ENCODE assay signal across 1 cellular context in genomic region chr1:67500413-67500959, GRCh38.
TF ChIP-seq lines count a peak whose summit lies in the region.

No MANE protein-coding gene starts in this region.

TF ChIP-seq in K562, 482 proteins besides CTCF, POLR2A, EP300 and RAD21 (continued from another document and continues in another):
- TF ChIP-seq DEAF1 (CRISPR knock-in tag; IDR thresholded peaks at IDR 0.05) (peak; percentile 93), MYNN (IDR thresholded peaks at IDR 0.05) (peak; percentile 42; the same call in 1 of the 2 replicates), MYNN (CRISPR knock-in tag; IDR thresholded peaks at IDR 0.05) (no peak), ZNF212 (CRISPR knock-in tag; IDR thresholded peaks at IDR 0.05) (no peak), HOMEZ (CRISPR knock-in tag; IDR thresholded peaks at IDR 0.05) (no peak), MNT (conservative IDR thresholded peaks at IDR 0.05) (peak; percentile 41 to 51; a peak in 2 of 4 replicates), JUNB (CRISPR knock-in tag; conservative IDR thresholded peaks at IDR 0.05) (no peak), ZFP91 (CRISPR knock-in tag; IDR thresholded peaks at IDR 0.05) (no peak), U2AF2 (optimal IDR thresholded peaks at IDR 0.05; ENCODE audit: low read depth, low read length) (no peak), PPARD (CRISPR knock-in tag; IDR thresholded peaks at IDR 0.05) (no peak), NR2C1 (IDR thresholded peaks at IDR 0.05) (0 out of 2 replicates have a peak, but pooled peaks have one; percentile 17), NR2C1 (tag; IDR thresholded peaks at IDR 0.05) (no peak), TFAM (CRISPR knock-in tag; conservative IDR thresholded peaks at IDR 0.05) (no peak), STAT5A (IDR thresholded peaks at IDR 0.05; ENCODE audit: borderline replicate concordance, low read length) (no peak), TOE1 (IDR thresholded peaks at IDR 0.05; ENCODE audit: borderline replicate concordance) (peak; percentile 29; the same call in 1 of the 2 replicates), TOE1 (CRISPR knock-in tag; IDR thresholded peaks at IDR 0.05; ENCODE audit: borderline replicate concordance, low read depth) (no peak), UBTF (IDR thresholded peaks at IDR 0.05; ENCODE audit: borderline replicate concordance in 1 of 2, low read depth in 2 of 2, low read length in 2 of 2) (0 out of 4 replicates have a peak, but pooled peaks have one; percentile 48 to 70), PHF21A (IDR thresholded peaks at IDR 0.05; ENCODE audit: borderline replicate concordance, low read depth) (no peak), ZBTB1 (CRISPR knock-in tag; IDR thresholded peaks at IDR 0.05; ENCODE audit: borderline replicate concordance, low read depth) (no peak), NCOR1 (IDR thresholded peaks at IDR 0.05) (peak; percentile 6; the same call in 1 of the 2 replicates), YY1 (IDR thresholded peaks at IDR 0.05; ENCODE audit: borderline replicate concordance in 1 of 3, control insufficient read depth in 1 of 3, extremely low read depth in 1 of 3, insufficient read depth in 3 of 3, insufficient read length in 1 of 3, insufficient replicate concordance in 2 of 3, low read depth in 1 of 3, low read length in 2 of 3) (peak in 2 of 3 experiments; percentile 39 to 58), HDAC6 (IDR thresholded peaks at IDR 0.05; ENCODE audit: low read depth, low read length) (no peak), HMG20B (CRISPR knock-in tag; IDR thresholded peaks at IDR 0.05) (no peak), MAZ (CRISPR knock-in tag; conservative IDR thresholded peaks at IDR 0.05 in 1 of 2, IDR thresholded peaks at IDR 0.05 in 1 of 2) (peak; percentile 9 to 70; a peak in 1 of 4 replicates), TRIM28 (IDR thresholded peaks at IDR 0.05) (no peak), ZNF165 (CRISPR knock-in tag; IDR thresholded peaks at IDR 0.05; ENCODE audit: borderline replicate concordance) (no peak), PBX2 (CRISPR knock-in tag; IDR thresholded peaks at IDR 0.05; ENCODE audit: low read depth) (no peak), PBX2 (tag; conservative IDR thresholded peaks at IDR 0.05; ENCODE audit: low read depth) (no peak), ZNF12 (CRISPR knock-in tag; IDR thresholded peaks at IDR 0.05) (no peak), PTBP1 (IDR thresholded peaks at IDR 0.05; ENCODE audit: low read depth, low read length) (no peak), MYC (IDR thresholded peaks at IDR 0.05; ENCODE audit: low read depth, low read length) (peak; percentile 72), MYC (CRISPR knock-in tag; IDR thresholded peaks at IDR 0.05; ENCODE audit: borderline replicate concordance, low read depth) (no peak), IFI16 (CRISPR knock-in tag; IDR thresholded peaks at IDR 0.05) (no peak), USF2 (CRISPR knock-in tag; IDR thresholded peaks at IDR 0.05) (no peak), RBM25 (IDR thresholded peaks at IDR 0.05; ENCODE audit: low read depth, low read length, severe bottlenecking) (no peak), CBX1 (IDR thresholded peaks at IDR 0.05; ENCODE audit: low read depth) (no peak), ARID3B (CRISPR knock-in tag; IDR thresholded peaks at IDR 0.05; ENCODE audit: borderline replicate concordance) (no peak), ZNF79 (CRISPR knock-in tag; IDR thresholded peaks at IDR 0.05; ENCODE audit: low read depth) (no peak), CREB1 (IDR thresholded peaks at IDR 0.05) (no peak), CREB1 (CRISPR knock-in tag; IDR thresholded peaks at IDR 0.05) (peak; percentile 57; the same call in 1 of the 2 replicates), HMGN3 (IDR thresholded peaks at IDR 0.05; ENCODE audit: borderline replicate concordance, extremely low read depth, insufficient read length, low read depth, low read length) (no peak), MCM2 (IDR thresholded peaks at IDR 0.05; ENCODE audit: low read depth) (no peak), ZFPM2 (CRISPR knock-in tag; IDR thresholded peaks at IDR 0.05) (no peak), RBM15 (IDR thresholded peaks at IDR 0.05; ENCODE audit: insufficient read depth, low read length) (no peak), HMBOX1 (IDR thresholded peaks at IDR 0.05) (no peak), SRSF9 (IDR thresholded peaks at IDR 0.05; ENCODE audit: borderline replicate concordance, low read depth, low read length) (no peak), ETV5 (CRISPR knock-in tag; IDR thresholded peaks at IDR 0.05; ENCODE audit: low read depth) (no peak; the same call in 1 of the 2 replicates), ZBTB5 (IDR thresholded peaks at IDR 0.05) (no peak), ILK (tag; IDR thresholded peaks at IDR 0.05; ENCODE audit: borderline replicate concordance, low read depth) (no peak), ZNF232 (CRISPR knock-in tag; IDR thresholded peaks at IDR 0.05) (no peak), HEY1 (CRISPR knock-in tag; IDR thresholded peaks at IDR 0.05; ENCODE audit: borderline replicate concordance) (no peak), POLR3G (IDR thresholded peaks at IDR 0.05; ENCODE audit: extremely low read depth, insufficient read length, insufficient replicate concordance) (no peak)
